ENCODE assay signal across 22 cellular contexts in the genomic region with DNA sequence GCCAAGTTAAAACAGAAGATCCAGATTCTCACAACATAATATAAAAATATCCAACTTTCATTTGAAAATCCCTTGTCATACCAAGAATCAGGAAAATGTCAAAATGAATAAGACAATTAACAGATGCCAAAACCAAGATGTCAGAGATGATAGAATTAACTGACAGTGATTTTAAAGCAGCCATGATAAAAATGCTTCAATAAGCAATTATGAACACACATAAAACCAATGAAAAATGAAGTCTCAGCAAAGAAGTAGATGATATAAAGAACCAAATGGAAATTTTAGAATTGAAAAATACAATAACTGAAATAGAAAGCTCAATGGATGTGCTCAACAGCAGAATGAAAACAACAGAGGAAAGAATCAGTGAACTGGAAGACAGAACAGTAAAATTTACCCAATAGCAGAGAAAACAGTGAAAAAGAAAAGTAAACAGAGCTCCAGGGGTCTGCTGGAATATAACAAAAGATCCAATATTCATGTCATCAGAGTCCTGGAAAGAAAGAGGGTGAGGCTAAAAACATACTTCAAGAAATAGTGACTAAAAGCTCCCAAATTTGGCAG.
"Had no signal": no experiment of that assay in that cellular context is flagged by ENCODE, and none has a peak within 500 bp of the region (broad histone marks: within the 10 kb centered on the region; RNA-seq: fewer than 3 reads in every experiment).

No MANE protein-coding gene starts in this region.

- DNase-seq: KBM-7, MG63, NCI-H1092, NCI-H1105 treated with DMSO at 0.1 percent for 48 hours, NCI-H1417 treated with DMSO at 0.1 percent for 48 hours, NCI-H146, NCI-H1694 treated with DMSO at 0.1 percent for 48 hours, NCI-H1930, NCI-H2081, NCI-H2107, NCI-H2227 treated with DMSO at 0.1 percent for 48 hours, NCI-H524, NCI-H526 treated with DMSO at 0.1 percent for 48 hours, NCI-H748 treated with DMSO at 0.1 percent for 48 hours, Right ventricle myocardium superior, RPMI8226, SIG-M5, T-helper 1 cell had no signal

- H3K4me1 ChIP-seq: SJSA1 had no signal

- H3K27me3 Mint-ChIP-seq: IgD-negative memory B cell had no signal

- H3K4me3 ChIP-seq: MG63, SJSA1, SK-N-MC had no signal

- H3K9me3 ChIP-seq: SJSA1 had no signal

- H3K27ac ChIP-seq: SJSA1, SK-N-MC had no signal

- FAIRE-seq: RCC 7860 had no signal

- H3K27me3 ChIP-seq: MG63, SJSA1 had no signal
